ENCODE assay signal across 8 cellular contexts in genomic region chr1:161226320-161226711, GRCh38. TPM values are rescaled to one million over a fixed set of nuclear protein-coding genes. Genes with fewer than 3 reads are reported as not detected.
A peak's percentile ranks its signal among the peaks of the same experiment; 100 is the strongest.
DNase-seq lines count a peak whose midpoint lies in the region; ATAC-seq and TF ChIP-seq lines count a peak whose summit lies in the region.

No MANE protein-coding gene starts in this region.

- no peaks in the 10 kb centered on the region for H3K27me3 Mint-ChIP-seq in CD8-positive, alpha-beta T cell (ENCODE audit: low read depth)
- peaks cover 14% of the 10 kb centered on the region for H3K27me3 Mint-ChIP-seq in nephron progenitor cell (ENCODE audit: low read depth, poor library complexity)

- peak overlapping the region; percentile 97 for H3K27ac Mint-ChIP-seq in CD8-positive, alpha-beta T cell
- H3K27ac Mint-ChIP-seq in nephron progenitor cell = peak overlapping the region; percentile 38

- H3K4me1 Mint-ChIP-seq in CD8-positive, alpha-beta T cell (ENCODE audit: low read depth) = peaks cover 44% of the 10 kb centered on the region
- H3K4me1 Mint-ChIP-seq in nephron progenitor cell = peaks cover 41% of the 10 kb centered on the region

- DNase-seq in CD8-positive, alpha-beta T cell = no peak
- DNase-seq in NAMALWA (ENCODE audit: low spot score) (peak; percentile 57), nephron progenitor cell (no peak), GF-D8 (lab: John Stamatoyannopoulos, UW) (no peak), iPS-NIHi7 (ENCODE audit: extremely low spot score) (no peak), LoVo (ENCODE audit: low spot score) (no peak)
- DNase-seq in stimulated activated naive CD4-positive, alpha-beta T cell (lab: John Stamatoyannopoulos, UW) = no peak

- H3K36me3 ChIP-seq in CD8-positive, alpha-beta T cell (ENCODE audit: insufficient read depth, low read length) = no peaks in the 10 kb centered on the region
- peaks cover 22 to 30% of the 10 kb centered on the region in 2 donors for H3K36me3 ChIP-seq in duodenal mucosa (ENCODE audit: control insufficient read depth in 1 of 2, insufficient read depth in 2 of 2, low read length in 2 of 2)

- CTCF ChIA-PET in CD8-positive, alpha-beta T cell (lab: Charles Lee) = interaction anchor here (0.6 to 12.0 kb wide), 29 partner anchors 9 to 171 kb away, joined by 3 to 191 read pairs (median 7); partner anchors contain the start of genes ADAMTS4, FCER1G, NDUFS2 and NIT1

- TF ChIP-seq CTCF in CD8-positive, alpha-beta T cell (IDR thresholded peaks at IDR 0.05) = no peak
- no peak for TF ChIP-seq CTCF in nephron progenitor cell (IDR thresholded peaks at IDR 0.05)

- H3K9me3 Mint-ChIP-seq in CD8-positive, alpha-beta T cell = no peaks in the 10 kb centered on the region
- no peaks in the 10 kb centered on the region for H3K9me3 Mint-ChIP-seq in nephron progenitor cell

- peak overlapping the region; percentile 95 for H3K4me3 ChIP-seq in CD8-positive, alpha-beta T cell (ENCODE audit: low read depth, low read length)
- H3K4me3 ChIP-seq in duodenal mucosa (ENCODE audit: low read depth in 1 of 2, low read length in 2 of 2) = peak overlapping the region; percentile 95 to 98

- H3K27me3 ChIP-seq in CD8-positive, alpha-beta T cell (ENCODE audit: insufficient read depth, low read length) = no peaks in the 10 kb centered on the region
- H3K27me3 ChIP-seq in duodenal mucosa (ENCODE audit: control insufficient read depth in 1 of 2, insufficient read depth in 2 of 2, low read length in 2 of 2) = no peaks in the 10 kb centered on the region

- H3K4me3 Mint-ChIP-seq in CD8-positive, alpha-beta T cell = peak overlapping the region; percentile 100
- H3K4me3 Mint-ChIP-seq in nephron progenitor cell = peak overlapping the region; percentile 98

- H3K4me1 ChIP-seq in CD8-positive, alpha-beta T cell (ENCODE audit: insufficient read depth, low read length) = peaks cover 38% of the 10 kb centered on the region
- peaks cover 37 to 40% of the 10 kb centered on the region in 2 donors for H3K4me1 ChIP-seq in duodenal mucosa (ENCODE audit: control insufficient read depth in 1 of 2, insufficient read depth in 2 of 2, low read length in 2 of 2)

- H3K9me3 ChIP-seq in CD8-positive, alpha-beta T cell (ENCODE audit: low read length) = no peaks in the 10 kb centered on the region
- no peaks in the 10 kb centered on the region for H3K9me3 ChIP-seq in duodenal mucosa (ENCODE audit: control insufficient read depth in 1 of 2, low read length in 2 of 2)

- intact Hi-C loops in CD8-positive, alpha-beta T cell (cut with DNase I, micrococcal nuclease) = loop anchor here (1.0 to 10.0 kb wide), 6 partner anchors 66 to 518 kb away; partner anchors contain the start of genes CFAP126 (in 2 of the 2), DUSP12 (in 1 of the 2), SDHC (in 1 of the 2) and USF1 (in 1 of the 2)

- no peak for ATAC-seq in CD8-positive, alpha-beta T cell

- H3K27ac ChIP-seq in CD8-positive, alpha-beta T cell (ENCODE audit: low read depth, low read length) = peak overlapping the region; percentile 43
- H3K27ac ChIP-seq in duodenal mucosa (ENCODE audit: low read depth, low read length) = peak overlapping the region; percentile 34

- POLR2A ChIA-PET in CD8-positive, alpha-beta T cell (lab: Charles Lee) = interaction anchor here (0.8 to 2.2 kb wide), 16 partner anchors 10 to 523 kb away, joined by 3 to 42 read pairs (median 6); partner anchors contain the start of genes ARHGAP30, DUSP12, NDUFS2 and PPOX

- peak overlapping the region; percentile 82 to 98 for H3K9ac ChIP-seq in duodenal mucosa (ENCODE audit: low read depth in 1 of 2, low read length in 2 of 2)

- peaks cover 30% of the 10 kb centered on the region for H3K36me3 Mint-ChIP-seq in CD8-positive, alpha-beta T cell
- peaks cover 11% of the 10 kb centered on the region for H3K36me3 Mint-ChIP-seq in nephron progenitor cell (ENCODE audit: low read depth)

RNA-seq across cellular contexts. Expression of gene TOMM40L, which starts 0.5 kb away (rescaled TPM):
- total RNA-seq in CD8-positive, alpha-beta T cell = 1 to 10 TPM; 4.7 to 4.9 TPM

RNA-seq across cellular contexts. Expression of gene APOA2, which starts 2.9 kb away (rescaled TPM):
- not detected for total RNA-seq in CD8-positive, alpha-beta T cell

RNA-seq across cellular contexts. Expression of gene FCER1G, which starts 11.2 kb away (rescaled TPM):
- total RNA-seq in CD8-positive, alpha-beta T cell = 1 to 10 TPM in 1 of 2 experiments, under 1 TPM in 1; 0.67 to 1.4 TPM

RNA-seq across cellular contexts. Expression of gene NR1I3, which starts 11.7 kb away (rescaled TPM):
- total RNA-seq in CD8-positive, alpha-beta T cell = not detected

RNA-seq across cellular contexts. Expression of gene NDUFS2, which starts 24.1 kb away (rescaled TPM):
- 10 to 100 TPM; 53.0 to 63.4 TPM for total RNA-seq in CD8-positive, alpha-beta T cell
